Comparison of ENCODE assay signal across 8 cellular contexts in the genomic region with DNA sequence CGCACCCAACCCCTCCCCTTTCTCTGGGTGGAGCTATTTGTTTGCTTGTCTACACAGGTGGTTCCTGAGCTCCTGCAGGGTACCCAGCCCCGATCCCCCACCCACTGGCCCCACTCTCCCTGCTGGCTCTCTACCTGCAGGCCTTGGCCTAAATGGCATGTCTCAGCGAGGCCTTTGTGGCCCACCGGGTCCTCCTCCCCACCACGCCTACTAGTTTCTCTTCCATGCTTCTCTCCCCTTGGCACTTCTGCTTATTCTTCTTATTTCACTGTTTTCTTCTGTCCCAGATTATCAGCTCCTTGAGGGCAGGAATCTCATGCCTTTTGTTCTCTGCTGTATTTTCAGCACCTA.
"Had no signal": no experiment of that assay in that cellular context is flagged by ENCODE, and none has a peak within 500 bp of the region (broad histone marks: within the 10 kb centered on the region; RNA-seq: fewer than 3 reads in every experiment).

No MANE protein-coding gene starts in this region.

- H3K4me3 ChIP-seq: GM23248, HAP-1 had no signal

- H3K9me3 ChIP-seq: HAP-1 had no signal

- ATAC-seq: HCT116 had no signal

- H3K27ac ChIP-seq: GM23248, HL-60 had no signal

- DNase-seq: GM23248, GOT3, H7, HFFc6, IMR-90 had no signal

- H3K36me3 ChIP-seq: HAP-1 had no signal
